In genomic region chr5:122310886-122311285, GRCh38 we compare ENCODE assay signal across 13 cellular contexts. TPM values are rescaled to one million over a fixed set of nuclear protein-coding genes. Genes with fewer than 3 reads are reported as not detected.
DNase-seq lines count a peak whose midpoint lies in the region; ATAC-seq and TF ChIP-seq lines count a peak whose summit lies in the region.
"Had no signal": no experiment of that assay in that cellular context is flagged by ENCODE, and none has a peak within 500 bp of the region (broad histone marks: within the 10 kb centered on the region; RNA-seq: fewer than 3 reads in every experiment).

No MANE protein-coding gene starts in this region.

- H3K27me3 ChIP-seq in esophagus muscularis mucosa (peaks cover 0 to 43% (median 6%) of the 10 kb centered on the region in 4 donors), upper lobe of left lung (peaks cover 0 to 5% (median 0%) of the 10 kb centered on the region in 4 donors)

- H3K4me3 Mint-ChIP-seq in stimulated activated naive CD8-positive, alpha-beta T cell treated with anti-CD3 and anti-CD28 coated beads, Interleukin-15, Interleukin-2, amounts not matched to agents 100 ng/mL and 50 ng/mL, for 24 hours, result peak overlapping the region; percentile 27
- peak overlapping the region; percentile 91 for H3K4me3 Mint-ChIP-seq in neural crest cell
- H3K4me3 Mint-ChIP-seq in effector memory CD8-positive, alpha-beta T cell, result no peak overlapping the region
- H3K4me3 Mint-ChIP-seq: natural killer cell treated with Interleukin-12 subunit alpha and Interleukin-12 subunit beta and Interleukin-15 and Interleukin-18, amount 100 ng/mL, for 72 hours had no signal

- H3K4me1 ChIP-seq in esophagus muscularis mucosa (peaks cover 14 to 34% (median 22%) of the 10 kb centered on the region in 4 donors), upper lobe of left lung (peaks cover 14 to 20% (median 19%) of the 10 kb centered on the region in 4 donors)

- H3K9me3 Mint-ChIP-seq in stimulated activated naive CD8-positive, alpha-beta T cell treated with anti-CD3 and anti-CD28 coated beads, Interleukin-15, Interleukin-2, amounts not matched to agents 100 ng/mL and 50 ng/mL, for 24 hours, result peaks cover 3% of the 10 kb centered on the region
- no peaks in the 10 kb centered on the region for H3K9me3 Mint-ChIP-seq in neural crest cell
- peaks cover 3 to 7% of the 10 kb centered on the region in 2 donors for H3K9me3 Mint-ChIP-seq in effector memory CD8-positive, alpha-beta T cell

- TF ChIP-seq CTCF in esophagus muscularis mucosa (IDR thresholded peaks at IDR 0.05) (no peak), neural crest cell (conservative IDR thresholded peaks at IDR 0.05) (no peak), upper lobe of left lung (IDR thresholded peaks at IDR 0.05) (no peak)

- no peaks in the 10 kb centered on the region for H3K36me3 Mint-ChIP-seq in stimulated activated naive CD8-positive, alpha-beta T cell treated with anti-CD3 and anti-CD28 coated beads, Interleukin-15, Interleukin-2, amounts not matched to agents 100 ng/mL and 50 ng/mL, for 24 hours (ENCODE audit: low read depth)
- no peaks in the 10 kb centered on the region for H3K36me3 Mint-ChIP-seq in neural crest cell (ENCODE audit: low read depth)
- H3K36me3 Mint-ChIP-seq in effector memory CD8-positive, alpha-beta T cell (ENCODE audit: insufficient read depth), result no peaks in the 10 kb centered on the region
- H3K36me3 Mint-ChIP-seq: natural killer cell treated with Interleukin-12 subunit alpha and Interleukin-12 subunit beta and Interleukin-15 and Interleukin-18, amount 100 ng/mL, for 72 hours had no signal

- peaks cover 65% of the 10 kb centered on the region for H3K27me3 Mint-ChIP-seq in stimulated activated naive CD8-positive, alpha-beta T cell treated with anti-CD3 and anti-CD28 coated beads, Interleukin-15, Interleukin-2, amounts not matched to agents 100 ng/mL and 50 ng/mL, for 24 hours
- peaks cover 47% of the 10 kb centered on the region for H3K27me3 Mint-ChIP-seq in neural crest cell (ENCODE audit: low read depth)
- H3K27me3 Mint-ChIP-seq in effector memory CD8-positive, alpha-beta T cell, result peaks cover 34 to 46% of the 10 kb centered on the region in 2 donors

- H3K27ac ChIP-seq in esophagus muscularis mucosa (replicated peaks in 1 of 4) (no peak overlapping the region), upper lobe of left lung (no peak overlapping the region)

- H3K4me3 ChIP-seq in esophagus muscularis mucosa (peak overlapping the region; percentile 65 to 73 (median 68)), upper lobe of left lung (no peak overlapping the region)

- TF ChIP-seq EP300 in esophagus muscularis mucosa (IDR thresholded peaks at IDR 0.05) (no peak), upper lobe of left lung (IDR thresholded peaks at IDR 0.05) (no peak)

- no peak overlapping the region for H3K27ac Mint-ChIP-seq in stimulated activated naive CD8-positive, alpha-beta T cell treated with anti-CD3 and anti-CD28 coated beads, Interleukin-15, Interleukin-2, amounts not matched to agents 100 ng/mL and 50 ng/mL, for 24 hours
- no peak overlapping the region for H3K27ac Mint-ChIP-seq in neural crest cell (ENCODE audit: unreplicated experiment)
- H3K27ac Mint-ChIP-seq in effector memory CD8-positive, alpha-beta T cell, result no peak overlapping the region
- H3K27ac Mint-ChIP-seq: natural killer cell treated with Interleukin-12 subunit alpha and Interleukin-12 subunit beta and Interleukin-15 and Interleukin-18, amount 100 ng/mL, for 72 hours had no signal

- intact Hi-C loops in esophagus muscularis mucosa (cut with DNase I), result no loop called here

- WGBS in esophagus muscularis mucosa, result 75% methylated on average over 7 of the region's 7 CpGs
- WGBS in upper lobe of left lung, 2 donors, result 77 to 90% methylated on average over 7 of the region's 7 CpGs

- no peak for ATAC-seq in stimulated activated naive CD8-positive, alpha-beta T cell treated with anti-CD3 and anti-CD28 coated beads, Interleukin-15, Interleukin-2, amounts not matched to agents 100 U/mL and 50 U/mL, for 24 hours
- ATAC-seq in upper lobe of left lung (ENCODE audit: low FRiP score in 2 of 2), result no peak
- ATAC-seq in effector memory CD8-positive, alpha-beta T cell (replicated peaks), result no peak
- ATAC-seq: PC-3 had no signal

- TF ChIP-seq POLR2A in esophagus muscularis mucosa (IDR thresholded peaks at IDR 0.05; ENCODE audit: low read depth) (no peak), upper lobe of left lung (IDR thresholded peaks at IDR 0.05) (no peak)

- H3K36me3 ChIP-seq in esophagus muscularis mucosa (no peaks in the 10 kb centered on the region), upper lobe of left lung (no peaks in the 10 kb centered on the region)

- H3K4me1 Mint-ChIP-seq in stimulated activated naive CD8-positive, alpha-beta T cell treated with anti-CD3 and anti-CD28 coated beads, Interleukin-15, Interleukin-2, amounts not matched to agents 100 ng/mL and 50 ng/mL, for 24 hours (ENCODE audit: low read depth), result peaks cover 8% of the 10 kb centered on the region
- peaks cover 22% of the 10 kb centered on the region for H3K4me1 Mint-ChIP-seq in neural crest cell
- H3K4me1 Mint-ChIP-seq in effector memory CD8-positive, alpha-beta T cell (ENCODE audit: low read depth in 2 of 2), result no peaks in the 10 kb centered on the region

- no peak for DNase-seq in stimulated activated naive CD8-positive, alpha-beta T cell treated with anti-CD3 and anti-CD28 coated beads, Interleukin-15, Interleukin-2, amounts not matched to agents 100 U/mL and 50 U/mL, for 24 hours
- DNase-seq in esophagus muscularis mucosa (ENCODE audit: extremely low spot score), result no peak
- no peak for DNase-seq in neural crest cell (ENCODE audit: low read depth, low spot score)
- DNase-seq in activated naive CD4-positive, alpha-beta T cell (lab: John Stamatoyannopoulos, UW), result no peak
- DNase-seq in NCI-H146 (lab: John Stamatoyannopoulos, UW), result no peak
- DNase-seq in upper lobe of left lung, result no peak
- no peak for DNase-seq in effector memory CD8-positive, alpha-beta T cell
- DNase-seq: GF-D8; NCI-H1930; PC-3; stimulated activated naive CD4-positive, alpha-beta T cell had no signal

- H3K9me3 ChIP-seq in esophagus muscularis mucosa, result no peaks in the 10 kb centered on the region
- H3K9me3 ChIP-seq in upper lobe of left lung, result no peaks in the 10 kb centered on the region

RNA-seq across cellular contexts. Expression of gene SNCAIP, which starts 1.2 kb away (rescaled TPM):
- total RNA-seq in esophagus muscularis mucosa (1 to 10 TPM in 3 of 4 donors, under 1 TPM in 1; 0.83 to 4.2 (median 2.9) TPM), neural crest cell (10.2 and 11.6 TPM in 2 replicates), upper lobe of left lung (1 to 10 TPM; 1.2 to 6.3 (median 2.3) TPM)
- total RNA-seq: natural killer cell treated with Interleukin-12 subunit alpha and Interleukin-12 subunit beta and Interleukin-15 and Interleukin-18, amount 100 ng/mL, for 72 hours; PC-3 had no signal

Comparison
In these comparisons a context has a peak if more than half of its experiments do, and no peak if none do; other contexts are left out.
1. H3K4me3 Mint-ChIP-seq: peak in stimulated activated naive CD8-positive, alpha-beta T cell treated with anti-CD3 and anti-CD28 coated beads, Interleukin-15, Interleukin-2, amounts not matched to agents 100 ng/mL and 50 ng/mL, for 24 hours (single experiment) and neural crest cell (single experiment); none in effector memory CD8-positive, alpha-beta T cell (0 of 2).
2. H3K4me3 ChIP-seq: peak in esophagus muscularis mucosa (4 of 4); none in upper lobe of left lung (0 of 4).